ENCODE assay signal across 8 cellular contexts in the genomic region with DNA sequence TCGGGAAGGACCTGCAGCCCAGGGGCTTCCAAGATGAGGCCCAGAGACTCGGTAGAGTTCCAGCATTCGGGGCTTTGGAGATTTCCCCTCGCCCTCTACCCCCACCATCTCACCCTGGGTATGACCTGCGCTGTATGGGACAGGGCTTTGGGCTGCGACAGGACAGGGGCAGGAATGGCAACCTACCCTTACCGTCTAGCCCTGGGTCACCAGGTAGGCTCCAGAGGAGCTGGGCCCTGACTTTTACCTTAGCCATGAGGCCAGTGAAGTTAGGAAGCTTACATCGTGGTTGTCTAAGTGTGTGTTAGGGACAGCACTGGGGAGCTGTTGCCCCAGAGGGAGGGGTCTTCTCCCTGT. TPM values are rescaled to one million over a fixed set of nuclear protein-coding genes. Genes with fewer than 3 reads are reported as not detected.
DNase-seq lines count a peak whose midpoint lies in the region; ATAC-seq lines count a peak whose summit lies in the region.

No MANE protein-coding gene starts in this region.

- peaks cover 79% of the 10 kb centered on the region for H3K4me1 Mint-ChIP-seq in activated naive CD8-positive, alpha-beta T cell (ENCODE audit: low read depth)
- peaks cover 60 to 75% of the 10 kb centered on the region in 2 donors for H3K4me1 Mint-ChIP-seq in immature natural killer cell

- H3K4me1 ChIP-seq in HAP-1: peaks cover 4% of the 10 kb centered on the region

- in situ Hi-C loops in HAP-1 (cut with MboI; ENCODE audit: low sequenced_read_pairs): no loop called here

- no peaks in the 10 kb centered on the region for H3K27me3 ChIP-seq in HAP-1 (ENCODE audit: low read depth)

- H3K36me3 Mint-ChIP-seq in activated naive CD8-positive, alpha-beta T cell: peaks cover 7% of the 10 kb centered on the region
- H3K36me3 Mint-ChIP-seq in immature natural killer cell: peaks cover 4 to 21% (median 5%) of the 10 kb centered on the region in 3 donors

- peaks cover 16% of the 10 kb centered on the region for H3K36me3 ChIP-seq in HAP-1 (replicated peaks)

- ATAC-seq in stimulated activated naive CD8-positive, alpha-beta T cell treated with anti-CD3 and anti-CD28 coated beads, Interleukin-15, Interleukin-2, amounts not matched to agents 100 U/mL and 50 U/mL, for 24 hours: peak; percentile 5
- ATAC-seq in GM18511 (IDR thresholded peaks at IDR 0.05; ENCODE audit: unreplicated experiment): no peak
- ATAC-seq in HG03442 (IDR thresholded peaks at IDR 0.05; ENCODE audit: unreplicated experiment): no peak

- H3K27me3 Mint-ChIP-seq in activated naive CD8-positive, alpha-beta T cell: no peaks in the 10 kb centered on the region
- H3K27me3 Mint-ChIP-seq in immature natural killer cell (ENCODE audit: low read depth in 3 of 3): peaks cover 2 to 8% (median 6%) of the 10 kb centered on the region in 3 donors

- no peaks in the 10 kb centered on the region for H3K9me3 Mint-ChIP-seq in activated naive CD8-positive, alpha-beta T cell (ENCODE audit: low read depth)
- no peaks in the 10 kb centered on the region for H3K9me3 Mint-ChIP-seq in immature natural killer cell

- H3K9me3 ChIP-seq in HAP-1: no peaks in the 10 kb centered on the region

- peak overlapping the region; percentile 88 for H3K27ac Mint-ChIP-seq in activated naive CD8-positive, alpha-beta T cell
- peak overlapping the region; percentile 92 to 97 (median 94) for H3K27ac Mint-ChIP-seq in immature natural killer cell

- H3K4me3 Mint-ChIP-seq in activated naive CD8-positive, alpha-beta T cell: peak overlapping the region; percentile 90
- H3K4me3 Mint-ChIP-seq in immature natural killer cell: peak overlapping the region; percentile 76 to 86 (median 84)

- DNase-seq in HAP-1 (ENCODE audit: low spot score in 2 of 2) (no peak), immature natural killer cell (no peak), GF-D8 (lab: John Stamatoyannopoulos, UW) (no peak), inferior parietal cortex (ENCODE audit: extremely low spot score) (no peak)
- no peak for DNase-seq in stimulated activated naive CD8-positive, alpha-beta T cell treated with anti-CD3 and anti-CD28 coated beads, Interleukin-15, Interleukin-2, amounts not matched to agents 100 U/mL and 50 U/mL, for 24 hours

- H3K4me3 ChIP-seq in HAP-1: peak overlapping the region; percentile 33

RNA-seq across cellular contexts. Expression of a gene that starts 0.7 kb away (rescaled TPM):
- polyA plus RNA-seq in immature natural killer cell: 10 to 100 TPM; 57.1 to 83.6 (median 66.8) TPM

RNA-seq across cellular contexts. Expression of a gene that starts 7.3 kb away (rescaled TPM):
- 100 to 1,000 TPM in 2 of 3 donors, 10 to 100 TPM in 1; 96.4 to 159 (median 143) TPM for polyA plus RNA-seq in immature natural killer cell

RNA-seq across cellular contexts. Expression of a gene that starts 20.8 kb away (rescaled TPM):
- polyA plus RNA-seq in immature natural killer cell: not detected

RNA-seq across cellular contexts. Expression of a gene that starts 32.2 kb away (rescaled TPM):
- 10 to 100 TPM; 76.9 to 99.5 (median 81.5) TPM for polyA plus RNA-seq in immature natural killer cell

RNA-seq across cellular contexts. Expression of a gene that starts 41.4 kb away (rescaled TPM):
- 10 to 100 TPM in 2 of 3 donors, 1 to 10 TPM in 1; 8.2 to 14.5 (median 12.1) TPM for polyA plus RNA-seq in immature natural killer cell
